In genomic region chr1:31715873-31716220, GRCh38 we compare ENCODE assay signal across 10 cellular contexts. TPM values are rescaled to one million over a fixed set of nuclear protein-coding genes. Genes with fewer than 3 reads are reported as not detected.
DNase-seq lines count a peak whose midpoint lies in the region; ATAC-seq and TF ChIP-seq lines count a peak whose summit lies in the region.
"Had no signal": no experiment of that assay in that cellular context is flagged by ENCODE, and none has a peak within 500 bp of the region (broad histone marks: within the 10 kb centered on the region; RNA-seq: fewer than 3 reads in every experiment).

No MANE protein-coding gene starts in this region.

- peaks cover 0 to 19% (median 0%) of the 10 kb centered on the region in 11 experiments; a peak in 6 of 22 replicates for H4K20me1 ChIP-seq in BLaER1 treated with 17β-estradiol and CSF1 and Interleukin-3, amounts not matched to agents 10 nM and 100 nM
- H4K20me1 ChIP-seq in IMR-90 (ENCODE audit: insufficient read depth, low read length), result no peaks in the 10 kb centered on the region

- peak overlapping the region in 1 of 2 experiments; percentile 28; a peak in 1 of 4 replicates for H4K8ac ChIP-seq in IMR-90 (ENCODE audit: low read depth in 2 of 2, low read length in 2 of 2)

- H3K4me2 ChIP-seq in BLaER1 treated with 17β-estradiol and CSF1 and Interleukin-3, amounts not matched to agents 10 nM and 100 nM, result peak overlapping the region in 7 of 11 experiments; percentile 55 to 83 (median 78); a peak in 7 of 22 replicates
- H3K4me2 ChIP-seq in IMR-90 (ENCODE audit: low read depth, low read length), result peak overlapping the region; percentile 19; the same call in 1 of the 2 replicates

- no peak overlapping the region for H4K91ac ChIP-seq in IMR-90 (ENCODE audit: insufficient read depth, low read depth, low read length)

- no peak overlapping the region for H4K5ac ChIP-seq in IMR-90 (ENCODE audit: low read depth, low read length)

- H2BK5ac ChIP-seq in IMR-90 (ENCODE audit: low read depth, low read length, poor library complexity, severe bottlenecking), result no peak overlapping the region

- H3K9ac ChIP-seq in BLaER1 treated with 17β-estradiol and CSF1 and Interleukin-3, amounts not matched to agents 10 nM and 100 nM, result no peak overlapping the region
- H3K9ac ChIP-seq in IMR-90 (ENCODE audit: low read depth, low read length), result no peak overlapping the region

- intact Hi-C loops in IMR-90 (cut with micrococcal nuclease), result loop anchor here (2.0 kb wide), 1 partner anchor 51 kb away; no protein-coding TSS in a partner anchor
- intact Hi-C loops in activated T-helper 1 cell treated with anti-CD3 and anti-CD28 coated beads, Interleukin-12 subunit alpha, Interleukin-12 subunit beta, Interleukin-2, Interleukin-4 antibody, amounts not matched to agents 30 ng/mL and 10 ng/mL and 1 ng/mL, durations not matched to agents 14 hours and 24 hours and 36 hours (cut with micrococcal nuclease), result loop anchor here (2.0 kb wide), 2 partner anchors 53 to 73 kb away; no protein-coding TSS in a partner anchor

- H3K23ac ChIP-seq in IMR-90 (ENCODE audit: low read depth, low read length), result no peak overlapping the region

- H3K9me3 ChIP-seq in BLaER1 treated with 17β-estradiol and CSF1 and Interleukin-3, amounts not matched to agents 10 nM and 100 nM (replicated peaks in 1 of 11), result no peaks in the 10 kb centered on the region
- no peaks in the 10 kb centered on the region for H3K9me3 ChIP-seq in IMR-90 (ENCODE audit: control insufficient read depth, insufficient read depth, low read length)

- H3K36me3 Mint-ChIP-seq in progenitor cell of endocrine pancreas (ENCODE audit: insufficient read depth), result no peaks in the 10 kb centered on the region
- no peaks in the 10 kb centered on the region for H3K36me3 Mint-ChIP-seq in activated T-helper 1 cell treated with anti-CD3 and anti-CD28 coated beads, Interleukin-12 subunit alpha, Interleukin-12 subunit beta, Interleukin-2, Interleukin-4 antibody, amounts not matched to agents 30 ng/mL and 10 ng/mL and 1 ng/mL, durations not matched to agents 14 hours and 24 hours and 36 hours (ENCODE audit: low read depth)
- H3K36me3 Mint-ChIP-seq: activated naive CD4-positive, alpha-beta T cell treated with anti-CD3 and anti-CD28 coated beads, Interleukin-2, amount 10 ng/mL, durations not matched to agents 7 days and 5 days had no signal

- BruUV-seq in IMR-90 (replicated peaks; lab: Mats Ljungman, UMichigan), result no TSS peak

- no peak overlapping the region for H3K18ac ChIP-seq in IMR-90 (ENCODE audit: low read depth, low read length)

- no peak for TF ChIP-seq RAD21 in IMR-90 (IDR thresholded peaks at IDR 0.05; ENCODE audit: low read length)

- no peak overlapping the region for H3K14ac ChIP-seq in IMR-90 (replicated peaks; ENCODE audit: low read depth, low read length)

- in situ Hi-C loops in IMR-90 (cut with MboI; ENCODE audit: low sequenced_read_pairs), result no loop called here

- H3K4me1 Mint-ChIP-seq in progenitor cell of endocrine pancreas (ENCODE audit: low read depth), result peaks cover 19% of the 10 kb centered on the region
- H3K4me1 Mint-ChIP-seq in activated T-helper 1 cell treated with anti-CD3 and anti-CD28 coated beads, Interleukin-12 subunit alpha, Interleukin-12 subunit beta, Interleukin-2, Interleukin-4 antibody, amounts not matched to agents 30 ng/mL and 10 ng/mL and 1 ng/mL, durations not matched to agents 14 hours and 24 hours and 36 hours (ENCODE audit: low read depth), result no peaks in the 10 kb centered on the region

- H3K27ac Mint-ChIP-seq in progenitor cell of endocrine pancreas, result no peak overlapping the region
- no peak overlapping the region for H3K27ac Mint-ChIP-seq in activated T-helper 1 cell treated with anti-CD3 and anti-CD28 coated beads, Interleukin-12 subunit alpha, Interleukin-12 subunit beta, Interleukin-2, Interleukin-4 antibody, amounts not matched to agents 30 ng/mL and 10 ng/mL and 1 ng/mL, durations not matched to agents 14 hours and 24 hours and 36 hours

- dilution Hi-C loops in IMR-90 (cut with HindIII; ENCODE audit: low sequenced_read_pairs, unreplicated experiment), result no loop called here

- H3K27me3 ChIP-seq in BLaER1 treated with 17β-estradiol and CSF1 and Interleukin-3, amounts not matched to agents 10 nM and 100 nM, result peaks cover 42 to 76% (median 52%) of the 10 kb centered on the region in 11 experiments
- H3K27me3 ChIP-seq in IMR-90 (ENCODE audit: control insufficient read depth, insufficient read depth, low read length), result peaks cover 5% of the 10 kb centered on the region; the same call in 1 of the 2 replicates

- no peak for DNase-seq in IMR-90
- DNase-seq in fibroblast of pulmonary artery (ENCODE audit: low read depth), result no peak
- no peak for DNase-seq in progenitor cell of endocrine pancreas (ENCODE audit: low spot score, unreplicated experiment)
- DNase-seq in UCSD-AML1 (lab: John Stamatoyannopoulos, UW; ENCODE audit: unreplicated experiment), result no peak
- DNase-seq in activated T-helper 1 cell treated with anti-CD3 and anti-CD28 coated beads, Interleukin-12 subunit alpha, Interleukin-12 subunit beta, Interleukin-2, Interleukin-4 antibody, amounts not matched to agents 30 ng/mL and 10 ng/mL and 1 ng/mL, durations not matched to agents 14 hours and 24 hours and 36 hours (ENCODE audit: low spot score), result no peak
- DNase-seq in COLO829 (ENCODE audit: low spot score), result no peak
- no peak for DNase-seq in globus pallidus (ENCODE audit: low spot score)
- DNase-seq: NCI-H2107 had no signal

- peak overlapping the region; percentile 53 for H3K4me3 Mint-ChIP-seq in progenitor cell of endocrine pancreas (ENCODE audit: low read depth)
- H3K4me3 Mint-ChIP-seq in activated T-helper 1 cell treated with anti-CD3 and anti-CD28 coated beads, Interleukin-12 subunit alpha, Interleukin-12 subunit beta, Interleukin-2, Interleukin-4 antibody, amounts not matched to agents 30 ng/mL and 10 ng/mL and 1 ng/mL, durations not matched to agents 14 hours and 24 hours and 36 hours, result no peak overlapping the region
- H3K4me3 Mint-ChIP-seq: activated naive CD4-positive, alpha-beta T cell treated with anti-CD3 and anti-CD28 coated beads, Interleukin-2, amount 10 ng/mL, durations not matched to agents 7 days and 5 days had no signal

- H3K27me3 Mint-ChIP-seq in progenitor cell of endocrine pancreas, result peaks cover 49% of the 10 kb centered on the region
- peaks cover 57% of the 10 kb centered on the region for H3K27me3 Mint-ChIP-seq in activated T-helper 1 cell treated with anti-CD3 and anti-CD28 coated beads, Interleukin-12 subunit alpha, Interleukin-12 subunit beta, Interleukin-2, Interleukin-4 antibody, amounts not matched to agents 30 ng/mL and 10 ng/mL and 1 ng/mL, durations not matched to agents 14 hours and 24 hours and 36 hours (ENCODE audit: insufficient read depth)

- TF ChIP-seq CTCF in IMR-90 (conservative IDR thresholded peaks at IDR 0.05; ENCODE audit: low read depth, low read length), result no peak
- no peak for TF ChIP-seq CTCF in fibroblast of pulmonary artery (IDR thresholded peaks at IDR 0.05; ENCODE audit: low read length, missing control alignments)
- no peak for TF ChIP-seq CTCF in progenitor cell of endocrine pancreas (IDR thresholded peaks at IDR 0.05; ENCODE audit: unreplicated experiment)

- 0 out of 2 replicates have a peak overlapping the region, but pooled peaks have one; percentile 1 for H2BK20ac ChIP-seq in IMR-90 (ENCODE audit: low read depth, low read length)

- H3K27ac ChIP-seq in BLaER1 treated with 17β-estradiol and CSF1 and Interleukin-3, amounts not matched to agents 10 nM and 100 nM, result no peak overlapping the region
- H3K27ac ChIP-seq in IMR-90 (ENCODE audit: insufficient read depth, low read length), result no peak overlapping the region

- H3K4ac ChIP-seq in IMR-90 (ENCODE audit: low read depth, low read length), result no peak overlapping the region

- no peak overlapping the region; the same call in 1 of the 2 replicates for H3K56ac ChIP-seq in IMR-90 (ENCODE audit: extremely low read depth, insufficient read depth, low read length)

- H2AK9ac ChIP-seq in IMR-90 (replicated peaks; ENCODE audit: low read depth, low read length, poor library complexity), result peak overlapping the region; percentile 50

- H3K9me3 Mint-ChIP-seq in progenitor cell of endocrine pancreas (ENCODE audit: low read depth), result no peaks in the 10 kb centered on the region
- no peaks in the 10 kb centered on the region for H3K9me3 Mint-ChIP-seq in activated T-helper 1 cell treated with anti-CD3 and anti-CD28 coated beads, Interleukin-12 subunit alpha, Interleukin-12 subunit beta, Interleukin-2, Interleukin-4 antibody, amounts not matched to agents 30 ng/mL and 10 ng/mL and 1 ng/mL, durations not matched to agents 14 hours and 24 hours and 36 hours
- H3K9me3 Mint-ChIP-seq: activated naive CD4-positive, alpha-beta T cell treated with anti-CD3 and anti-CD28 coated beads, Interleukin-2, amount 10 ng/mL, durations not matched to agents 7 days and 5 days had no signal

- WGBS in IMR-90 (ENCODE audit: extremely low coverage in 2 of 2, insufficient read length in 1 of 2), 2 experiments, result 17% methylated on average over 1 of the region's 7 CpGs; no CpG with 5 or more reads in 1 of the 2 experiments

- peak overlapping the region; percentile 99 for H2AFZ ChIP-seq in IMR-90 (replicated peaks; ENCODE audit: low read length, poor library complexity)

- ATAC-seq in IMR-90 (ENCODE audit: low read depth), result no peak

- CTCF ChIA-PET in IMR-90 (lab: Yijun Ruan, JAX), result interaction anchor here (0.6 to 3.3 kb wide), 9 partner anchors 10 to 320 kb away, joined by 4 to 28 read pairs (median 5); partner anchors contain the start of gene COL16A1

- H2BK120ac ChIP-seq in IMR-90 (ENCODE audit: low read depth, low read length), result no peak overlapping the region

- TF ChIP-seq POLR2A in IMR-90 (IDR thresholded peaks at IDR 0.05; ENCODE audit: low read depth, low read length), result no peak

- H3K4me3 ChIP-seq in BLaER1 treated with 17β-estradiol and CSF1 and Interleukin-3, amounts not matched to agents 10 nM and 100 nM, result 0 out of 20 replicates have a peak overlapping the region, but pooled peaks of 1 of the 10 experiments have one; percentile 59
- H3K4me3 ChIP-seq in IMR-90 (ENCODE audit: insufficient read depth, low read depth, low read length) (no peak overlapping the region), fibroblast of pulmonary artery (replicated peaks; ENCODE audit: low read depth, low read length) (peak overlapping the region; percentile 19)

- no peak overlapping the region for H2BK15ac ChIP-seq in IMR-90 (ENCODE audit: low read depth, low read length)

- H3K36me3 ChIP-seq in BLaER1 treated with 17β-estradiol and CSF1 and Interleukin-3, amounts not matched to agents 10 nM and 100 nM, result no peaks in the 10 kb centered on the region
- no peaks in the 10 kb centered on the region for H3K36me3 ChIP-seq in IMR-90 (ENCODE audit: control insufficient read depth, insufficient read depth, low read length)

- H3K9me1 ChIP-seq in IMR-90 (ENCODE audit: insufficient read depth, low read length), result peaks cover 19% of the 10 kb centered on the region

- peaks cover 6 to 29% (median 16%) of the 10 kb centered on the region in 10 experiments; a peak in 17 of 20 replicates for H3K4me1 ChIP-seq in BLaER1 treated with 17β-estradiol and CSF1 and Interleukin-3, amounts not matched to agents 10 nM and 100 nM
- H3K4me1 ChIP-seq in IMR-90 (ENCODE audit: control insufficient read depth, insufficient read depth, low read length), result peaks cover 32% of the 10 kb centered on the region

- peak overlapping the region; percentile 58 for H2AK5ac ChIP-seq in IMR-90 (ENCODE audit: low read depth, low read length)

- POLR2A ChIA-PET in IMR-90 (lab: Charles Lee; ENCODE audit: unreplicated experiment), result interaction anchor here (1.2 kb wide), 1 partner anchor 15 kb away, joined by 4 read pairs; no protein-coding TSS in a partner anchor

- H3K79me1 ChIP-seq in IMR-90 (ENCODE audit: low read depth in 1 of 2, low read length in 2 of 2), result 0 out of 4 replicates have a peak, but pooled peaks cover 0 to 6% of the 10 kb centered on the region in 2 experiments

RNA-seq across cellular contexts. Expression of gene COL16A1, which starts 12.0 kb away (rescaled TPM):
- total RNA-seq in IMR-90 (2012; rRNA removed) (28.6 and 34.2 TPM in 2 replicates), progenitor cell of endocrine pancreas (0.67 and 2.1 TPM in 2 replicates)
- 62.8 and 65.2 TPM in 2 replicates for polyA plus RNA-seq in IMR-90 (2012; rRNA removed)
- 30.1 and 39.5 TPM in 2 replicates for polyA plus RNA-seq in IMR-90 (2012; cell fraction: cytosol; rRNA removed)
- polyA plus RNA-seq in IMR-90 (2012; cell fraction: nucleus; rRNA removed; ENCODE audit: low replicate concordance), result 228 and 260 TPM in 2 replicates
- total RNA-seq in activated T-helper 1 cell treated with anti-CD3 and anti-CD28 coated beads, Interleukin-12 subunit alpha, Interleukin-12 subunit beta, Interleukin-2, Interleukin-4 antibody, amounts not matched to agents 30 ng/mL and 10 ng/mL and 1 ng/mL, durations not matched to agents 14 hours and 24 hours and 36 hours, result not detected in 2 replicates

RNA-seq across cellular contexts. Expression of gene ADGRB2, which starts 48.3 kb away (rescaled TPM):
- total RNA-seq in IMR-90 (2012; rRNA removed) (2.2 and 2.5 TPM in 2 replicates), progenitor cell of endocrine pancreas (4.6 and 5.5 TPM in 2 replicates)
- 11.9 TPM in 2 replicates for polyA plus RNA-seq in IMR-90 (2012; rRNA removed)
- polyA plus RNA-seq in IMR-90 (2012; cell fraction: cytosol; rRNA removed), result 6.4 and 15.9 TPM in 2 replicates
- polyA plus RNA-seq in IMR-90 (2012; cell fraction: nucleus; rRNA removed; ENCODE audit: low replicate concordance), result 38.7 and 77.7 TPM in 2 replicates
- 0.13 and 0.29 TPM in 2 replicates for total RNA-seq in activated T-helper 1 cell treated with anti-CD3 and anti-CD28 coated beads, Interleukin-12 subunit alpha, Interleukin-12 subunit beta, Interleukin-2, Interleukin-4 antibody, amounts not matched to agents 30 ng/mL and 10 ng/mL and 1 ng/mL, durations not matched to agents 14 hours and 24 hours and 36 hours
